In the genomic region with DNA sequence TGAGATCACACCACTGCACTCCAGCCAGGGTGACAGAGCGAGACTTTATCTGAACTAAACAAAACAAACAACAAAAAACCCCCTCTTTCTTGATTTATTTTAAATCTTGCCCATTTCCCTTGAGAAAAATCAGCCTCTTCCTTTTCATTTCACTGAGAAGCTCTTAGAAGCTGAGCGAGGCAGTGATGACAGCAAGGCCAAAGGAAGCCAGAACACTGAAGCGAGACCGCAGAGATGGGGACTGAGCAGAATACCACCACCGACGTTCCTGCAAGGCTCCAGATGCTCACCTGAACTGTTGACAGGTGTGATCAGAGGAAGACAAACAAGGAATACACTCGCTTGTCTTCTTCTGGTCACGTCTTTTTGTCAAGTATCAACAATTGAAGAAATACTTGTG, we compare ENCODE assay signal across 18 cellular contexts. TPM values are rescaled to one million over a fixed set of nuclear protein-coding genes. Genes with fewer than 3 reads are reported as not detected.
A peak's percentile ranks its signal among the peaks of the same experiment; 100 is the strongest.
DNase-seq lines count a peak whose midpoint lies in the region; ATAC-seq and TF ChIP-seq lines count a peak whose summit lies in the region.
"Had no signal": no experiment of that assay in that cellular context is flagged by ENCODE, and none has a peak within 500 bp of the region (broad histone marks: within the 10 kb centered on the region; RNA-seq: fewer than 3 reads in every experiment).

No MANE protein-coding gene starts in this region.

- H3K4me1 Mint-ChIP-seq in activated naive CD8-positive, alpha-beta T cell treated with anti-CD3 and anti-CD28 coated beads for 36 hours = peaks cover 39% of the 10 kb centered on the region
- peaks cover 60 to 73% (median 61%) of the 10 kb centered on the region in 3 donors for H3K4me1 Mint-ChIP-seq in naive B cell

- H3K27ac Mint-ChIP-seq in activated naive CD8-positive, alpha-beta T cell treated with anti-CD3 and anti-CD28 coated beads for 36 hours = peak overlapping the region; percentile 75
- peak overlapping the region; percentile 74 to 94 (median 92) for H3K27ac Mint-ChIP-seq in naive B cell
- H3K27ac Mint-ChIP-seq: CD8-positive, alpha-beta T cell; HFFc6 had no signal

- H3K36me3 ChIP-seq in BLaER1 treated with 17β-estradiol and CSF1 and Interleukin-3, amounts not matched to agents 10 nM and 100 nM = peaks cover 0 to 11% (median 0%) of the 10 kb centered on the region in 11 experiments; a peak in 4 of 22 replicates
- H3K36me3 ChIP-seq in DOHH2 (ENCODE audit: control insufficient read depth, low read length) = no peaks in the 10 kb centered on the region
- H3K36me3 ChIP-seq: MG63 had no signal

- no peak overlapping the region for H3K4me3 Mint-ChIP-seq in activated naive CD8-positive, alpha-beta T cell treated with anti-CD3 and anti-CD28 coated beads for 36 hours
- H3K4me3 Mint-ChIP-seq in naive B cell = peak overlapping the region; percentile 3 to 81 (median 73)
- H3K4me3 Mint-ChIP-seq: CD8-positive, alpha-beta T cell; HFFc6 had no signal

- no peaks in the 10 kb centered on the region for H3K36me3 Mint-ChIP-seq in activated naive CD8-positive, alpha-beta T cell treated with anti-CD3 and anti-CD28 coated beads for 36 hours
- no peaks in the 10 kb centered on the region for H3K36me3 Mint-ChIP-seq in naive B cell
- H3K36me3 Mint-ChIP-seq: CD8-positive, alpha-beta T cell had no signal

- H3K4me2 ChIP-seq in BLaER1 treated with 17β-estradiol and CSF1 and Interleukin-3, amounts not matched to agents 10 nM and 100 nM = peak overlapping the region; percentile 71 to 98 (median 85)
- H3K4me2 ChIP-seq in DOHH2 (ENCODE audit: low read length) = peak overlapping the region; percentile 84
- H3K4me2 ChIP-seq: SK-N-SH had no signal

- H3K9me2 ChIP-seq in DOHH2 (replicated peaks; ENCODE audit: control insufficient read depth, low read length) = no peaks in the 10 kb centered on the region

- H3K4me3 ChIP-seq in BLaER1 treated with 17β-estradiol and CSF1 and Interleukin-3, amounts not matched to agents 10 nM and 100 nM = peak overlapping the region in 9 of 10 experiments; percentile 13 to 55 (median 47); a peak in 12 of 20 replicates
- H3K4me3 ChIP-seq in DOHH2 (ENCODE audit: low read length) = peak overlapping the region; percentile 73
- H3K4me3 ChIP-seq: MG63 had no signal

- H3K27me3 Mint-ChIP-seq in activated naive CD8-positive, alpha-beta T cell treated with anti-CD3 and anti-CD28 coated beads for 36 hours = peaks cover 3% of the 10 kb centered on the region
- no peaks in the 10 kb centered on the region for H3K27me3 Mint-ChIP-seq in naive B cell

- H3K9ac ChIP-seq in BLaER1 treated with 17β-estradiol and CSF1 and Interleukin-3, amounts not matched to agents 10 nM and 100 nM = peak overlapping the region; percentile 28 to 79 (median 54); a peak in 18 of 22 replicates
- H3K9ac ChIP-seq: SK-N-SH had no signal

- H4K20me1 ChIP-seq in BLaER1 treated with 17β-estradiol and CSF1 and Interleukin-3, amounts not matched to agents 10 nM and 100 nM = no peaks in the 10 kb centered on the region
- H4K20me1 ChIP-seq in DOHH2 (ENCODE audit: control insufficient read depth, insufficient read depth, low read depth, low read length) = no peaks in the 10 kb centered on the region

- H3K27me3 ChIP-seq in BLaER1 treated with 17β-estradiol and CSF1 and Interleukin-3, amounts not matched to agents 10 nM and 100 nM = no peaks in the 10 kb centered on the region
- H3K27me3 ChIP-seq in DOHH2 (ENCODE audit: control insufficient read depth, low read length) = no peaks in the 10 kb centered on the region

- H3K27ac ChIP-seq in BLaER1 treated with 17β-estradiol and CSF1 and Interleukin-3, amounts not matched to agents 10 nM and 100 nM = peak overlapping the region; percentile 63 to 98 (median 87)
- H3K27ac ChIP-seq in DOHH2 (ENCODE audit: low read depth, low read length) = peak overlapping the region; percentile 91

- H3K4me1 ChIP-seq in BLaER1 treated with 17β-estradiol and CSF1 and Interleukin-3, amounts not matched to agents 10 nM and 100 nM = peaks cover 68 to 76% (median 72%) of the 10 kb centered on the region in 10 experiments
- peaks cover 74% of the 10 kb centered on the region for H3K4me1 ChIP-seq in DOHH2 (ENCODE audit: control insufficient read depth, low read length)

- peak; percentile 83 to 87 for ATAC-seq in naive B cell (ENCODE audit: low read depth in 2 of 2)
- no peak for ATAC-seq in HG03520 (IDR thresholded peaks at IDR 0.05; ENCODE audit: unreplicated experiment)
- ATAC-seq: CD8-positive, alpha-beta T cell had no signal

- H3K9me3 ChIP-seq in BLaER1 treated with 17β-estradiol and CSF1 and Interleukin-3, amounts not matched to agents 10 nM and 100 nM (replicated peaks in 1 of 11) = peaks cover 7 to 45% (median 31%) of the 10 kb centered on the region in 11 experiments; a peak in 21 of 22 replicates
- peaks cover 8% of the 10 kb centered on the region; the same call in 1 of the 2 replicates for H3K9me3 ChIP-seq in DOHH2 (ENCODE audit: control insufficient read depth, insufficient read depth, low read length)
- H3K9me3 ChIP-seq: MG63, SK-N-SH had no signal

- DNase-seq in activated naive CD8-positive, alpha-beta T cell treated with anti-CD3 and anti-CD28 coated beads for 36 hours = no peak
- peak; percentile 48 for DNase-seq in naive B cell
- DNase-seq in NCI-H2081 treated with DMSO at 0.1 percent for 48 hours (lab: John Stamatoyannopoulos, UW) = no peak
- no peak for DNase-seq in NCI-H526 treated with DMSO at 0.1 percent for 48 hours (lab: John Stamatoyannopoulos, UW)
- DNase-seq: DMS79, HFFc6, MG63, NCI-H1092, NCI-H2107, NCI-H345, NCI-H69, SHP77, SK-N-SH had no signal

- 0 out of 2 replicates have a peak, but pooled peaks cover 7% of the 10 kb centered on the region for H3K79me2 ChIP-seq in DOHH2 (ENCODE audit: control insufficient read depth, low read length)

- H3F3A ChIP-seq in DOHH2 (ENCODE audit: control insufficient read depth, insufficient read depth) = peaks cover 30% of the 10 kb centered on the region

- H3K9me3 Mint-ChIP-seq in activated naive CD8-positive, alpha-beta T cell treated with anti-CD3 and anti-CD28 coated beads for 36 hours = peaks cover 13% of the 10 kb centered on the region
- H3K9me3 Mint-ChIP-seq in naive B cell = peaks cover 0 to 2% (median 0%) of the 10 kb centered on the region in 7 donors
- H3K9me3 Mint-ChIP-seq: CD8-positive, alpha-beta T cell; HFFc6 had no signal

- no peak for TF ChIP-seq CTCF in DOHH2 (IDR thresholded peaks at IDR 0.05; ENCODE audit: low read depth, low read length, poor library complexity, severe bottlenecking)

RNA-seq across cellular contexts. Expression of a gene that starts 30.5 kb away (rescaled TPM):
- 100 to 1,000 TPM; 230 to 234 TPM for total RNA-seq in activated naive CD8-positive, alpha-beta T cell treated with anti-CD3 and anti-CD28 coated beads for 36 hours
- polyA plus RNA-seq in naive B cell (ENCODE audit: low read depth in 6 of 6) = 100 to 1,000 TPM; 646 to 909 (median 752) TPM
- total RNA-seq: G401, HFFc6 had no signal
- polyA plus RNA-seq: SK-N-SH had no signal
